In genomic region chr5:172322028-172322965, GRCh38 we compare ENCODE assay signal across 10 cellular contexts. TPM values are rescaled to one million over a fixed set of nuclear protein-coding genes. Genes with fewer than 3 reads are reported as not detected.
DNase-seq lines count a peak whose midpoint lies in the region; ATAC-seq, FAIRE-seq and TF ChIP-seq lines count a peak whose summit lies in the region.
"Had no signal": no experiment of that assay in that cellular context is flagged by ENCODE, and none has a peak within 500 bp of the region (broad histone marks: within the 10 kb centered on the region; RNA-seq: fewer than 3 reads in every experiment).

No MANE protein-coding gene starts in this region.

- H3K4me1 ChIP-seq in SK-N-SH (ENCODE audit: control insufficient read depth in 1 of 2, insufficient read depth in 2 of 2, low read depth in 1 of 2, low read length in 1 of 2) (peaks cover 0 to 2% of the 10 kb centered on the region in 2 experiments; a peak in 1 of 4 replicates), upper lobe of right lung (no peaks in the 10 kb centered on the region)
- H3K4me1 ChIP-seq: SJSA1 had no signal

- H3K27ac ChIP-seq in SK-N-SH (ENCODE audit: low read depth in 2 of 2, low read length in 1 of 2) (no peak overlapping the region), upper lobe of right lung (no peak overlapping the region)
- H3K27ac ChIP-seq: heart right ventricle, SJSA1 had no signal

- no peaks in the 10 kb centered on the region for H3K9me2 ChIP-seq in SK-N-SH

- TF ChIP-seq CTCF in SK-N-SH (IDR thresholded peaks at IDR 0.05) = no peak
- TF ChIP-seq CTCF in bronchial epithelial cell (IDR thresholded peaks at IDR 0.05; ENCODE audit: insufficient read depth, low read length, severe bottlenecking) = no peak
- no peak for TF ChIP-seq CTCF in upper lobe of right lung (IDR thresholded peaks at IDR 0.05)
- TF ChIP-seq CTCF in chondrocyte (IDR thresholded peaks at IDR 0.05) = no peak

- H3K27me3 ChIP-seq in SK-N-SH (ENCODE audit: insufficient read depth) = no peaks in the 10 kb centered on the region
- H3K27me3 ChIP-seq in bronchial epithelial cell (ENCODE audit: control insufficient read depth, insufficient read depth, low read length) = no peaks in the 10 kb centered on the region
- no peaks in the 10 kb centered on the region for H3K27me3 ChIP-seq in upper lobe of right lung
- H3K27me3 ChIP-seq: heart right ventricle, SJSA1 had no signal

- no peaks in the 10 kb centered on the region for H4K20me1 ChIP-seq in SK-N-SH (ENCODE audit: insufficient read depth)

- intact Hi-C loops in upper lobe of right lung (cut with DNase I) = no loop called here

- WGBS in SK-N-SH (ENCODE audit: low lambda C conversion rate) = 74% methylated on average over 9 of the region's 9 CpGs

- H3K4me3 Mint-ChIP-seq in chondrocyte (ENCODE audit: unreplicated experiment) = no peak overlapping the region

- peaks cover 13% of the 10 kb centered on the region for H3K4me1 Mint-ChIP-seq in chondrocyte (ENCODE audit: low read depth)

- POLR2A ChIA-PET in SK-N-SH (lab: Yijun Ruan, JAX) = no interaction called here

- no peaks in the 10 kb centered on the region for H3K79me2 ChIP-seq in SK-N-SH (ENCODE audit: insufficient read depth)

- H3K4me3 ChIP-seq in SK-N-SH (ENCODE audit: low read depth in 2 of 2, low read length in 1 of 2) (no peak overlapping the region), bronchial epithelial cell (ENCODE audit: low read depth, low read length) (no peak overlapping the region), upper lobe of right lung (no peak overlapping the region)
- H3K4me3 ChIP-seq: heart right ventricle, SJSA1 had no signal

- peaks cover 6% of the 10 kb centered on the region for H3F3A ChIP-seq in SK-N-SH (replicated peaks; ENCODE audit: insufficient read depth)

- ATAC-seq in SK-N-SH treated with all-trans-retinoic acid at 6 μM for 48 hours (peak; percentile 47; the same call in 2 of the 3 replicates), HG03432 (IDR thresholded peaks at IDR 0.05; ENCODE audit: unreplicated experiment) (peak; percentile 74), upper lobe of right lung (peak; percentile 47)
- ATAC-seq: heart right ventricle had no signal

- H3K4me2 ChIP-seq in SK-N-SH = no peak overlapping the region

- H3K36me3 Mint-ChIP-seq in chondrocyte (ENCODE audit: low read depth) = no peaks in the 10 kb centered on the region

- no peaks in the 10 kb centered on the region for H3K36me3 ChIP-seq in SK-N-SH (replicated peaks in 1 of 2; ENCODE audit: control insufficient read depth in 1 of 2, insufficient read depth in 2 of 2, low read length in 1 of 2)
- H3K36me3 ChIP-seq in bronchial epithelial cell (ENCODE audit: control insufficient read depth, insufficient read depth, low read length) = no peaks in the 10 kb centered on the region
- no peaks in the 10 kb centered on the region for H3K36me3 ChIP-seq in upper lobe of right lung
- H3K36me3 ChIP-seq: heart right ventricle, SJSA1 had no signal

- no peak for DNase-seq in SK-N-SH
- DNase-seq in bronchial epithelial cell (ENCODE audit: low read depth) = peak; percentile 56
- no peak for DNase-seq in upper lobe of right lung
- no peak for DNase-seq in chondrocyte (ENCODE audit: low spot score)
- DNase-seq in AG08396 (ENCODE audit: low spot score) = no peak
- DNase-seq in midbrain (lab: John Stamatoyannopoulos, UW) = no peak
- DNase-seq: heart right ventricle had no signal

- CTCF ChIA-PET in SK-N-SH (lab: Yijun Ruan, JAX) = interaction anchor here (1.5 kb wide), 1 partner anchor 29 kb away, joined by 4 read pairs; no protein-coding TSS in a partner anchor

- H3K9me3 ChIP-seq in SK-N-SH = no peaks in the 10 kb centered on the region
- H3K9me3 ChIP-seq in upper lobe of right lung = no peaks in the 10 kb centered on the region
- H3K9me3 ChIP-seq: heart right ventricle, SJSA1 had no signal

- no peak overlapping the region for H3K27ac Mint-ChIP-seq in chondrocyte (ENCODE audit: unreplicated experiment)

- no peaks in the 10 kb centered on the region for H3K9me3 Mint-ChIP-seq in chondrocyte (ENCODE audit: low read depth)

- TF ChIP-seq RAD21 in SK-N-SH (IDR thresholded peaks at IDR 0.05; ENCODE audit: low read length) = no peak

- H3K9ac ChIP-seq in SK-N-SH = no peak overlapping the region

- H3K27me3 Mint-ChIP-seq in chondrocyte (ENCODE audit: low read depth) = no peaks in the 10 kb centered on the region

- no peak overlapping the region for H2AFZ ChIP-seq in SK-N-SH (ENCODE audit: low read depth)

- no peak for FAIRE-seq in bronchial epithelial cell (lab: Jason Lieb, UNC)

- TF ChIP-seq EP300 in SK-N-SH (IDR thresholded peaks at IDR 0.05; ENCODE audit: borderline replicate concordance in 1 of 2, low read depth in 1 of 2, low read length in 1 of 2) = no peak

TF ChIP-seq in SK-N-SH treated with all-trans-retinoic acid at 6 μM for 48 hours, 23 proteins besides CTCF, POLR2A, EP300 and RAD21 (continues in another document):
- TF ChIP-seq GLIS3 (CRISPR knock-in tag; IDR thresholded peaks at IDR 0.05) (no peak), RARB (CRISPR knock-in tag; IDR thresholded peaks at IDR 0.05) (no peak), ZNF8 (CRISPR knock-in tag; IDR thresholded peaks at IDR 0.05) (no peak), PPARA (CRISPR knock-in tag; IDR thresholded peaks at IDR 0.05; ENCODE audit: borderline replicate concordance) (no peak), ISL1 (CRISPR knock-in tag; IDR thresholded peaks at IDR 0.05) (no peak), POU6F1 (CRISPR knock-in tag; IDR thresholded peaks at IDR 0.05; ENCODE audit: borderline replicate concordance, low read depth) (no peak), ESRRG (CRISPR knock-in tag; IDR thresholded peaks at IDR 0.05) (no peak), TOX (CRISPR knock-in tag; IDR thresholded peaks at IDR 0.05; ENCODE audit: borderline replicate concordance) (no peak)

TF ChIP-seq in SK-N-SH, 30 proteins besides CTCF, POLR2A, EP300 and RAD21:
- TF ChIP-seq RFX5 (IDR thresholded peaks at IDR 0.05; ENCODE audit: low read length) (no peak), MXI1 (IDR thresholded peaks at IDR 0.05; ENCODE audit: low read depth, low read length) (no peak), SIN3A (IDR thresholded peaks at IDR 0.05; ENCODE audit: borderline replicate concordance, low read depth, low read length) (no peak), IRF3 (IDR thresholded peaks at IDR 0.05; ENCODE audit: low read depth, low read length) (no peak), SMC3 (IDR thresholded peaks at IDR 0.05; ENCODE audit: low read depth, low read length) (no peak), GABPA (IDR thresholded peaks at IDR 0.05; ENCODE audit: low read depth) (no peak), TCF12 (IDR thresholded peaks at IDR 0.05) (no peak), YY1 (IDR thresholded peaks at IDR 0.05; ENCODE audit: low read depth) (no peak), NRF1 (IDR thresholded peaks at IDR 0.05; ENCODE audit: low read depth, low read length) (no peak), ELF1 (IDR thresholded peaks at IDR 0.05) (no peak), TEAD4 (IDR thresholded peaks at IDR 0.05; ENCODE audit: borderline replicate concordance, insufficient read depth) (no peak), POLR2AphosphoS5 (IDR thresholded peaks at IDR 0.05; ENCODE audit: low read depth, low read length) (no peak)
- TF ChIP-seq, protein P1, sequence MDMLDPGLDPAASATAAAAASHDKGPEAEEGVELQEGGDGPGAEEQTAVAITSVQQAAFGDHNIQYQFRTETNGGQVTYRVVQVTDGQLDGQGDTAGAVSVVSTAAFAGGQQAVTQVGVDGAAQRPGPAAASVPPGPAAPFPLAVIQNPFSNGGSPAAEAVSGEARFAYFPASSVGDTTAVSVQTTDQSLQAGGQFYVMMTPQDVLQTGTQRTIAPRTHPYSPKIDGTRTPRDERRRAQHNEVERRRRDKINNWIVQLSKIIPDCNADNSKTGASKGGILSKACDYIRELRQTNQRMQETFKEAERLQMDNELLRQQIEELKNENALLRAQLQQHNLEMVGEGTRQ (IDR thresholded peaks at IDR 0.05; ENCODE audit: borderline replicate concordance, low read depth, low read length) = no peak
- TF ChIP-seq, protein P2, sequence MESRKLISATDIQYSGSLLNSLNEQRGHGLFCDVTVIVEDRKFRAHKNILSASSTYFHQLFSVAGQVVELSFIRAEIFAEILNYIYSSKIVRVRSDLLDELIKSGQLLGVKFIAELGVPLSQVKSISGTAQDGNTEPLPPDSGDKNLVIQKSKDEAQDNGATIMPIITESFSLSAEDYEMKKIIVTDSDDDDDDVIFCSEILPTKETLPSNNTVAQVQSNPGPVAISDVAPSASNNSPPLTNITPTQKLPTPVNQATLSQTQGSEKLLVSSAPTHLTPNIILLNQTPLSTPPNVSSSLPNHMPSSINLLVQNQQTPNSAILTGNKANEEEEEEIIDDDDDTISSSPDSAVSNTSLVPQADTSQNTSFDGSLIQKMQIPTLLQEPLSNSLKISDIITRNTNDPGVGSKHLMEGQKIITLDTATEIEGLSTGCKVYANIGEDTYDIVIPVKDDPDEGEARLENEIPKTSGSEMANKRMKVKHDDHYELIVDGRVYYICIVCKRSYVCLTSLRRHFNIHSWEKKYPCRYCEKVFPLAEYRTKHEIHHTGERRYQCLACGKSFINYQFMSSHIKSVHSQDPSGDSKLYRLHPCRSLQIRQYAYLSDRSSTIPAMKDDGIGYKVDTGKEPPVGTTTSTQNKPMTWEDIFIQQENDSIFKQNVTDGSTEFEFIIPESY (IDR thresholded peaks at IDR 0.05; ENCODE audit: borderline replicate concordance, low read depth) = no peak
- TF ChIP-seq, protein P3, sequence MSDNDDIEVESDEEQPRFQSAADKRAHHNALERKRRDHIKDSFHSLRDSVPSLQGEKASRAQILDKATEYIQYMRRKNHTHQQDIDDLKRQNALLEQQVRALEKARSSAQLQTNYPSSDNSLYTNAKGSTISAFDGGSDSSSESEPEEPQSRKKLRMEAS (IDR thresholded peaks at IDR 0.05; ENCODE audit: low read depth) = no peak

RNA-seq across cellular contexts. Expression of gene UBTD2, which starts 38.7 kb away (rescaled TPM):
- polyA plus RNA-seq in SK-N-SH (2012; rRNA removed) = 13.8 and 15.5 TPM in 2 replicates
- polyA plus RNA-seq in SK-N-SH (2012; cell fraction: cytosol; rRNA removed) = 21.8 and 23.7 TPM in 2 replicates
- 4.6 and 7.5 TPM in 2 replicates for polyA plus RNA-seq in SK-N-SH (2012; cell fraction: nucleus; rRNA removed)
- total RNA-seq in bronchial epithelial cell (20.6 and 20.8 TPM in 2 replicates), upper lobe of right lung (18.8 TPM), chondrocyte (37.6 to 38.9 TPM (median 38.4 TPM) in 3 replicates)
